In genomic region chr16:21953541-21953902, GRCh38 we compare ENCODE assay signal across 8 cellular contexts. TPM values are rescaled to one million over a fixed set of nuclear protein-coding genes. Genes with fewer than 3 reads are reported as not detected.
DNase-seq lines count a peak whose midpoint lies in the region; ATAC-seq, FAIRE-seq and TF ChIP-seq lines count a peak whose summit lies in the region.

No MANE protein-coding gene starts in this region.

- TSS peak; percentile 76 for BruUV-seq in K562 (replicated peaks; lab: Mats Ljungman, UMichigan)

- TF ChIP-seq EP300 in K562 (IDR thresholded peaks at IDR 0.05; ENCODE audit: low read length) = no peak

- H3K9me1 ChIP-seq in K562 (ENCODE audit: control insufficient read depth, insufficient read depth, low read length) = peaks cover 5% of the 10 kb centered on the region

- intact Hi-C loops in K562 (cut with micrococcal nuclease) = loop anchor here (5.0 kb wide), 3 partner anchors 124 to 234 kb away; no protein-coding TSS in a partner anchor
- intact Hi-C loops in lower leg skin (cut with DNase I; ENCODE audit: low total_unique reads) = no loop called here
- intact Hi-C loops in upper lobe of right lung (cut with DNase I) = no loop called here

- no peak for DNase-seq in K562 (ENCODE audit: extremely low read depth in 1 of 4, low spot score in 3 of 4)
- DNase-seq in lower leg skin (ENCODE audit: low spot score in 2 of 2) = no peak
- no peak for DNase-seq in upper lobe of right lung
- no peak for DNase-seq in RKO (ENCODE audit: low spot score)
- no peak for DNase-seq in superior temporal gyrus (ENCODE audit: extremely low spot score)

- H4K20me1 ChIP-seq in K562 (replicated peaks; ENCODE audit: control insufficient read depth, insufficient read depth, low read length) = peaks cover 19% of the 10 kb centered on the region

- H3K36me3 ChIP-seq in K562 (ENCODE audit: control insufficient read depth, insufficient read depth, low read length) (peaks cover 40% of the 10 kb centered on the region), upper lobe of right lung (peaks cover 26% of the 10 kb centered on the region)

- H3K79me2 ChIP-seq in K562 (ENCODE audit: control insufficient read depth, insufficient read depth, low read length) = peaks cover 73% of the 10 kb centered on the region

- peak overlapping the region; percentile 97 to 100 for H3K9ac ChIP-seq in K562 (ENCODE audit: insufficient read depth in 1 of 2, low read depth in 2 of 2, low read length in 2 of 2)

- no peak for TF ChIP-seq CTCF in K562 (IDR thresholded peaks at IDR 0.05 in 2 of 3, conservative IDR thresholded peaks at IDR 0.05 in 1 of 3; ENCODE audit: insufficient read depth in 2 of 3, low read depth in 1 of 3, low read length in 3 of 3)
- no peak for TF ChIP-seq CTCF in lower leg skin (IDR thresholded peaks at IDR 0.05)
- TF ChIP-seq CTCF in upper lobe of right lung (IDR thresholded peaks at IDR 0.05) = no peak

- no peak for TF ChIP-seq RAD21 in K562 (CRISPR knock-in tag; conservative IDR thresholded peaks at IDR 0.05 in 1 of 2, IDR thresholded peaks at IDR 0.05 in 1 of 2)

- no peak for TF ChIP-seq POLR2A in K562 (conservative IDR thresholded peaks at IDR 0.05)
- TF ChIP-seq POLR2A in lower leg skin (IDR thresholded peaks at IDR 0.05) = no peak

- ATAC-seq in GM19025 (IDR thresholded peaks at IDR 0.05; ENCODE audit: low read depth, unreplicated experiment) (peak; percentile 9), HG03439 (IDR thresholded peaks at IDR 0.05; ENCODE audit: unreplicated experiment) (peak; percentile 4), K562 (peak; percentile 64), upper lobe of right lung (peak; percentile 51), HG02678 (IDR thresholded peaks at IDR 0.05; ENCODE audit: unreplicated experiment) (no peak)

- in situ Hi-C loops in K562 (cut with MboI) = no loop called here

- H3K4me3 ChIP-seq in K562 (peak overlapping the region; percentile 92), lower leg skin (ENCODE audit: low read depth, poor library complexity, severe bottlenecking) (peak overlapping the region; percentile 85), upper lobe of right lung (peak overlapping the region; percentile 93)

- no peaks in the 10 kb centered on the region for H3K9me3 ChIP-seq in K562 (replicated peaks; ENCODE audit: control insufficient read depth, insufficient read depth, low read depth, low read length)
- no peaks in the 10 kb centered on the region for H3K9me3 ChIP-seq in upper lobe of right lung

- CTCF ChIA-PET in K562 (lab: Yijun Ruan, JAX; ENCODE audit: low intra/inter-chr PET ratio) = interaction anchor here (0.6 kb wide), 1 partner anchor 630 kb away, joined by 3 read pairs; no protein-coding TSS in a partner anchor

- H3K4me2 ChIP-seq in K562 (ENCODE audit: insufficient read depth, low read length) = peak overlapping the region; percentile 99

- under 1% methylated on average over 14 of the region's 15 CpGs for WGBS in K562 (ENCODE audit: insufficient coverage, low coverage, missing lambda C conversion rate)
- WGBS in lower leg skin, 2 donors = 0 to 1% methylated on average over 15 of the region's 15 CpGs

- peaks cover 4 to 7% of the 10 kb centered on the region in 2 experiments; a peak in 3 of 5 replicates for H3K4me1 ChIP-seq in K562 (replicated peaks in 1 of 2; ENCODE audit: control insufficient read depth in 2 of 2, insufficient read depth in 2 of 2, low read length in 2 of 2)
- H3K4me1 ChIP-seq in upper lobe of right lung = peaks cover 33% of the 10 kb centered on the region

- H3K27ac ChIP-seq in K562 (ENCODE audit: extremely low read depth, low read depth, low read length) (peak overlapping the region; percentile 98), upper lobe of right lung (peak overlapping the region; percentile 97)

- H3K27me3 ChIP-seq in K562 (ENCODE audit: control insufficient read depth in 2 of 2, insufficient read depth in 2 of 2, low read length in 2 of 2) = no peaks in the 10 kb centered on the region
- H3K27me3 ChIP-seq in upper lobe of right lung = no peaks in the 10 kb centered on the region

- no peak for FAIRE-seq in K562 (lab: Jason Lieb, UNC)

- POLR2A ChIA-PET in K562 (lab: Yijun Ruan, JAX) = interaction anchor here (0.6 to 1.4 kb wide), 19 partner anchors 9 to 1121 kb away, joined by 3 to 6 read pairs (median 4); no protein-coding TSS in a partner anchor

- peak overlapping the region; percentile 98 for H2AFZ ChIP-seq in K562 (ENCODE audit: low read depth, low read length)

TF ChIP-seq in K562, 482 proteins besides CTCF, POLR2A, EP300 and RAD21 (continues in another document):
- TF ChIP-seq ZNF280B (CRISPR knock-in tag; IDR thresholded peaks at IDR 0.05) = no peak
- peak; percentile 28; the same call in 1 of the 2 replicates for TF ChIP-seq ZNF263 (CRISPR knock-in tag; IDR thresholded peaks at IDR 0.05; ENCODE audit: borderline replicate concordance)

RNA-seq across cellular contexts. Expression of gene UQCRC2, which starts 0.4 kb away (rescaled TPM):
- 251 and 452 TPM in 2 replicates for total RNA-seq in K562 (2011; cell fraction: chromatin; rRNA removed; ENCODE audit: low replicate concordance)
- total RNA-seq in K562 (2011; cell fraction: nucleolus; rRNA removed) = 131 and 173 TPM in 2 replicates
- total RNA-seq in K562 (2011; cell fraction: nucleoplasm; rRNA removed) = 216 and 244 TPM in 2 replicates
- total RNA-seq in K562 (2014; rRNA removed) = 177 and 222 TPM in 2 replicates
- total RNA-seq in K562 (2014; rRNA removed; fragmentation: Illumina TruSeq; extraction: Trizol) = 398 and 437 TPM in 2 replicates
- 384 and 413 TPM in 2 replicates for total RNA-seq in K562 (2015; rRNA removed; fragmentation: Illumina TruSeq; extraction: Trizol)
- 319 and 329 TPM in 2 replicates for total RNA-seq in K562 (2021)
- polyA plus RNA-seq in K562 (2011; rRNA removed) = 426 and 516 TPM in 2 replicates
- 160 and 274 TPM in 2 replicates for polyA plus RNA-seq in K562 (2011; cell fraction: cytosol; rRNA removed)
- polyA plus RNA-seq in K562 (2011; cell fraction: nucleus; rRNA removed) = 298 and 366 TPM in 2 replicates
- 317 and 421 TPM in 2 replicates for polyA plus RNA-seq in K562 (2012)
- polyA plus RNA-seq in K562 (2014; fragmentation: Illumina TruSeq; extraction: Trizol) = 299 and 316 TPM in 2 replicates
- polyA plus RNA-seq in K562 (2014; fragmentation: Nextera tagmentation; extraction: Ambion mirVana) = 100 to 1,000 TPM; 284 to 424 TPM
- polyA plus RNA-seq in K562 (2014; rRNA removed) = 250 and 291 TPM in 2 replicates
- 744 and 857 TPM in 2 replicates for polyA minus RNA-seq in K562 (2011; rRNA and poly(A)+ RNA removed)
- polyA minus RNA-seq in K562 (2011; cell fraction: cytosol; rRNA and poly(A)+ RNA removed) = 153 and 211 TPM in 2 replicates
- 115 and 197 TPM in 2 replicates for polyA minus RNA-seq in K562 (2011; cell fraction: nucleus; rRNA and poly(A)+ RNA removed)
- total RNA-seq in lower leg skin = 100 to 1,000 TPM in 3 of 4 donors, 10 to 100 TPM in 1; 99.9 to 153 (median 140) TPM
- total RNA-seq in upper lobe of right lung = 161 TPM

RNA-seq across cellular contexts. Expression of gene PDZD9, which starts 47.4 kb away (rescaled TPM):
- total RNA-seq in K562 (2011; cell fraction: chromatin; rRNA removed; ENCODE audit: low replicate concordance) = not detected in 2 replicates
- not detected in 2 replicates for total RNA-seq in K562 (2011; cell fraction: nucleolus; rRNA removed)
- total RNA-seq in K562 (2011; cell fraction: nucleoplasm; rRNA removed) = not detected in 2 replicates
- total RNA-seq in K562 (2014; rRNA removed) = not detected in 2 replicates
- not detected in 2 replicates for total RNA-seq in K562 (2014; rRNA removed; fragmentation: Illumina TruSeq; extraction: Trizol)
- not detected in 2 replicates for total RNA-seq in K562 (2015; rRNA removed; fragmentation: Illumina TruSeq; extraction: Trizol)
- not detected in 2 replicates for total RNA-seq in K562 (2021)
- polyA plus RNA-seq in K562 (2011; rRNA removed) = not detected in 2 replicates
- not detected in 2 replicates for polyA plus RNA-seq in K562 (2011; cell fraction: cytosol; rRNA removed)
- not detected in 2 replicates for polyA plus RNA-seq in K562 (2011; cell fraction: nucleus; rRNA removed)
- 0.14 and 0.15 TPM in 2 replicates for polyA plus RNA-seq in K562 (2012)
- not detected in 2 replicates for polyA plus RNA-seq in K562 (2014; fragmentation: Illumina TruSeq; extraction: Trizol)
- polyA plus RNA-seq in K562 (2014; fragmentation: Nextera tagmentation; extraction: Ambion mirVana) = under 1 TPM; 0.06 to 0.08 TPM
- polyA plus RNA-seq in K562 (2014; rRNA removed) = not detected in 2 replicates
- not detected in 2 replicates for polyA minus RNA-seq in K562 (2011; rRNA and poly(A)+ RNA removed)
- polyA minus RNA-seq in K562 (2011; cell fraction: cytosol; rRNA and poly(A)+ RNA removed) = not detected in 2 replicates
- polyA minus RNA-seq in K562 (2011; cell fraction: nucleus; rRNA and poly(A)+ RNA removed) = not detected in 2 replicates
- not detected for total RNA-seq in lower leg skin
- not detected for total RNA-seq in upper lobe of right lung

RNA-seq across cellular contexts. Expression of gene MOSMO, which starts 54.4 kb away (rescaled TPM):
- 7.5 and 17.7 TPM in 2 replicates for total RNA-seq in K562 (2011; cell fraction: chromatin; rRNA removed; ENCODE audit: low replicate concordance)
- total RNA-seq in K562 (2011; cell fraction: nucleolus; rRNA removed) = 4.7 and 5.3 TPM in 2 replicates
- total RNA-seq in K562 (2011; cell fraction: nucleoplasm; rRNA removed) = 11.8 and 17.6 TPM in 2 replicates
- 3.7 and 6.3 TPM in 2 replicates for total RNA-seq in K562 (2014; rRNA removed)
- total RNA-seq in K562 (2014; rRNA removed; fragmentation: Illumina TruSeq; extraction: Trizol) = 7.7 and 9.0 TPM in 2 replicates
- total RNA-seq in K562 (2015; rRNA removed; fragmentation: Illumina TruSeq; extraction: Trizol) = 9.0 and 10.4 TPM in 2 replicates
- 5.4 and 7.6 TPM in 2 replicates for total RNA-seq in K562 (2021)
- 11.3 and 13.3 TPM in 2 replicates for polyA plus RNA-seq in K562 (2011; rRNA removed)
- 5.2 and 7.1 TPM in 2 replicates for polyA plus RNA-seq in K562 (2011; cell fraction: cytosol; rRNA removed)
- 14.5 and 17.2 TPM in 2 replicates for polyA plus RNA-seq in K562 (2011; cell fraction: nucleus; rRNA removed)
- 7.7 and 9.9 TPM in 2 replicates for polyA plus RNA-seq in K562 (2012)
- polyA plus RNA-seq in K562 (2014; fragmentation: Illumina TruSeq; extraction: Trizol) = 9.1 and 9.3 TPM in 2 replicates
- polyA plus RNA-seq in K562 (2014; fragmentation: Nextera tagmentation; extraction: Ambion mirVana) = 1 to 10 TPM; 1.9 to 2.0 TPM
- 7.1 and 9.9 TPM in 2 replicates for polyA plus RNA-seq in K562 (2014; rRNA removed)
- 5.8 and 7.7 TPM in 2 replicates for polyA minus RNA-seq in K562 (2011; rRNA and poly(A)+ RNA removed)
- 2.8 and 3.3 TPM in 2 replicates for polyA minus RNA-seq in K562 (2011; cell fraction: cytosol; rRNA and poly(A)+ RNA removed)
- polyA minus RNA-seq in K562 (2011; cell fraction: nucleus; rRNA and poly(A)+ RNA removed) = 7.3 and 9.2 TPM in 2 replicates
- total RNA-seq in lower leg skin = 10 to 100 TPM in 3 of 4 donors, 1 to 10 TPM in 1; 8.3 to 16.4 (median 13.1) TPM
- total RNA-seq in upper lobe of right lung = 11.4 TPM
